ENCODE assay signal across 26 cellular contexts in genomic region chr9:3856592-3856991, GRCh38.
DNase-seq lines count a peak whose midpoint lies in the region; ATAC-seq and TF ChIP-seq lines count a peak whose summit lies in the region.
"Had no signal": no experiment of that assay in that cellular context is flagged by ENCODE, and none has a peak within 500 bp of the region (broad histone marks: within the 10 kb centered on the region; RNA-seq: fewer than 3 reads in every experiment).

No MANE protein-coding gene starts in this region.

- H3K9me3 ChIP-seq in GM23248 (ENCODE audit: low read depth) (no peaks in the 10 kb centered on the region), MG63 (no peaks in the 10 kb centered on the region)
- H3K9me3 ChIP-seq: colonic mucosa, thoracic aorta had no signal

- in situ Hi-C loops in GM23248 (cut with MboI), result no loop called here

- H4K20me1 ChIP-seq in GM23248 (ENCODE audit: insufficient read depth), result no peaks in the 10 kb centered on the region
- H4K20me1 ChIP-seq: BLaER1 treated with 17β-estradiol and CSF1 and Interleukin-3, amounts not matched to agents 10 nM and 100 nM had no signal

- H3K4me1 ChIP-seq in GM23248 (ENCODE audit: insufficient read depth), result peaks cover 23% of the 10 kb centered on the region
- H3K4me1 ChIP-seq: colonic mucosa had no signal

- no peak overlapping the region for H3K9ac ChIP-seq in GM23248
- H3K9ac ChIP-seq: BLaER1 treated with 17β-estradiol and CSF1 and Interleukin-3, amounts not matched to agents 10 nM and 100 nM had no signal

- WGBS in GM23248 (ENCODE audit: low coverage in 1 of 2, low lambda C conversion rate in 2 of 2, missing lambda C conversion rate in 2 of 2), 2 experiments, result 52 to 66% methylated on average over 5 of the region's 5 CpGs

- no peak overlapping the region for H3K27ac ChIP-seq in GM23248
- H3K27ac ChIP-seq: BLaER1 treated with 17β-estradiol and CSF1 and Interleukin-3, amounts not matched to agents 10 nM and 100 nM; colonic mucosa; RWPE1; thoracic aorta had no signal

- peaks cover 0 to 4% (median 0%) of the 10 kb centered on the region in 5 experiments for H3K9me3 Mint-ChIP-seq in brain
- H3K9me3 Mint-ChIP-seq: activated naive CD8-positive, alpha-beta T cell treated with anti-CD3 and anti-CD28 coated beads for 36 hours; H9; memory B cell had no signal

- H3K79me2 ChIP-seq in GM23248 (ENCODE audit: insufficient read depth), result no peaks in the 10 kb centered on the region

- H3K9me2 ChIP-seq in GM23248 (ENCODE audit: insufficient read depth), result no peaks in the 10 kb centered on the region

- peak overlapping the region in 4 of 5 experiments; percentile 25 to 77 (median 38) for H3K27ac Mint-ChIP-seq in brain
- H3K27ac Mint-ChIP-seq: activated CD8-positive, alpha-beta T cell treated with anti-CD3 and anti-CD28 coated beads, Interleukin-2, amount 10 ng/mL, durations not matched to agents 7 days and 5 days; activated naive CD8-positive, alpha-beta T cell treated with anti-CD3 and anti-CD28 coated beads for 36 hours; H9; memory B cell had no signal

- H3K36me3 ChIP-seq in GM23248 (ENCODE audit: low read depth), result peaks cover 7% of the 10 kb centered on the region; the same call in 1 of the 2 replicates
- H3K36me3 ChIP-seq in MG63, result no peaks in the 10 kb centered on the region
- H3K36me3 ChIP-seq: BLaER1 treated with 17β-estradiol and CSF1 and Interleukin-3, amounts not matched to agents 10 nM and 100 nM; colonic mucosa; thoracic aorta had no signal

- H2AFZ ChIP-seq in GM23248, result no peak overlapping the region

- no peak overlapping the region for H3K4me3 Mint-ChIP-seq in brain
- H3K4me3 Mint-ChIP-seq: activated CD8-positive, alpha-beta T cell treated with anti-CD3 and anti-CD28 coated beads, Interleukin-2, amount 10 ng/mL, durations not matched to agents 7 days and 5 days; activated naive CD8-positive, alpha-beta T cell treated with anti-CD3 and anti-CD28 coated beads for 36 hours; H9; memory B cell had no signal

- H3K27me3 ChIP-seq in GM23248 (replicated peaks; ENCODE audit: insufficient read depth), result no peaks in the 10 kb centered on the region
- no peaks in the 10 kb centered on the region; the same call in 1 of the 2 replicates for H3K27me3 ChIP-seq in MG63
- H3K27me3 ChIP-seq: BLaER1 treated with 17β-estradiol and CSF1 and Interleukin-3, amounts not matched to agents 10 nM and 100 nM; colonic mucosa; foreskin keratinocyte had no signal

- no peak for TF ChIP-seq CTCF in brain (conservative IDR thresholded peaks at IDR 0.05)

- no peaks in the 10 kb centered on the region for H3K27me3 Mint-ChIP-seq in brain
- H3K27me3 Mint-ChIP-seq: activated naive CD8-positive, alpha-beta T cell treated with anti-CD3 and anti-CD28 coated beads for 36 hours had no signal

- H3K4me3 ChIP-seq in GM23248 (no peak overlapping the region), MG63 (no peak overlapping the region)
- H3K4me3 ChIP-seq: BLaER1 treated with 17β-estradiol and CSF1 and Interleukin-3, amounts not matched to agents 10 nM and 100 nM; colonic mucosa; thoracic aorta had no signal

- H3K36me3 Mint-ChIP-seq in brain, result peaks cover 7% of the 10 kb centered on the region
- H3K36me3 Mint-ChIP-seq: memory B cell had no signal

- DNase-seq in GM23248 (peak; percentile 9), MG63 (peak; percentile 54), myocyte (ENCODE audit: low read depth) (peak; percentile 68), germinal center (ENCODE audit: low spot score) (no peak), NCI-H2029 (lab: John Stamatoyannopoulos, UW) (no peak), kidney tubule cell (ENCODE audit: low spot score) (no peak)
- DNase-seq: activated CD8-positive, alpha-beta T cell treated with anti-CD3 and anti-CD28 coated beads, Interleukin-2, amount 10 ng/mL, durations not matched to agents 7 days and 5 days; activated effector memory CD4-positive, alpha-beta T cell treated with Interleukin-2 at 50 U/mL for 16 hours; activated naive CD8-positive, alpha-beta T cell treated with anti-CD3 and anti-CD28 coated beads for 36 hours; colonic mucosa; DND-41; effector memory CD4-positive, alpha-beta T cell; foreskin keratinocyte; H9; NCI-H526 treated with DMSO at 0.1 percent for 48 hours; stimulated activated CD4-positive, alpha-beta T cell treated with anti-CD3 and anti-CD28 coated beads, Interleukin-15, amount 100 ng/mL, for 24 hours; stimulated activated naive CD4-positive, alpha-beta T cell had no signal

- H3K4me1 Mint-ChIP-seq in brain, result peaks cover 34% of the 10 kb centered on the region
- H3K4me1 Mint-ChIP-seq: memory B cell had no signal

- peaks cover 18% of the 10 kb centered on the region for H3F3A ChIP-seq in GM23248 (ENCODE audit: insufficient read depth)

- H3K4me2 ChIP-seq in GM23248 (ENCODE audit: unreplicated experiment), result peak overlapping the region; percentile 62

- ATAC-seq in HG02798 (IDR thresholded peaks at IDR 0.05; ENCODE audit: poor library complexity, unreplicated experiment), result no peak
- ATAC-seq: activated CD4-positive, CD25-positive, alpha-beta regulatory T cell treated with anti-CD3 and anti-CD28 coated beads, Interleukin-2, amount 50 U/mL, for 24 hours; activated CD8-positive, alpha-beta T cell treated with anti-CD3 and anti-CD28 coated beads, Interleukin-2, amount 10 ng/mL, durations not matched to agents 7 days and 5 days; foreskin keratinocyte; left lobe of liver; sciatic nerve had no signal

Comparison
In these comparisons a context has a peak if more than half of its experiments do, and no peak if none do; other contexts are left out.
1. DNase-seq: peak in GM23248 (single experiment), MG63 (single experiment) and myocyte (single experiment); none in germinal center (single experiment), NCI-H2029 (single experiment) and kidney tubule cell (single experiment).